Comparison of ENCODE assay signal across 8 cellular contexts in genomic region chr10:68599754-68600040, GRCh38. TPM values are rescaled to one million over a fixed set of nuclear protein-coding genes. Genes with fewer than 3 reads are reported as not detected.
DNase-seq lines count a peak whose midpoint lies in the region; ATAC-seq, FAIRE-seq and TF ChIP-seq lines count a peak whose summit lies in the region.

No MANE protein-coding gene starts in this region.

- H3K4me3 ChIP-seq in BLaER1 (no peak overlapping the region), Peyer's patch (peak overlapping the region in 3 of 4 donors; percentile 28 to 56 (median 53)), epithelial cell of esophagus (ENCODE audit: low read length) (peak overlapping the region; percentile 50), neuronal stem cell (ENCODE audit: low read length in 2 of 2) (peak overlapping the region in 1 of 2 donors; percentile 35)

- H2BK15ac ChIP-seq in neuronal stem cell (ENCODE audit: low read length), result no peak overlapping the region

- FAIRE-seq in RCC 7860 (lab: Jason Lieb, UNC), result no peak

- TF ChIP-seq CTCF in Peyer's patch (IDR thresholded peaks at IDR 0.05), result no peak
- no peak for TF ChIP-seq CTCF in epithelial cell of esophagus (IDR thresholded peaks at IDR 0.05; ENCODE audit: insufficient read depth, low read depth, low read length, missing control alignments)

- no peak overlapping the region for H2BK5ac ChIP-seq in neuronal stem cell (ENCODE audit: low read length)

- no peak overlapping the region for H2BK12ac ChIP-seq in neuronal stem cell (ENCODE audit: low read length)

- no peaks in the 10 kb centered on the region for H3K9me3 ChIP-seq in BLaER1
- no peaks in the 10 kb centered on the region for H3K9me3 ChIP-seq in Peyer's patch
- no peaks in the 10 kb centered on the region for H3K9me3 ChIP-seq in neuronal stem cell (replicated peaks in 1 of 2; ENCODE audit: control insufficient read depth in 2 of 2, insufficient read depth in 1 of 2, low read depth in 1 of 2, low read length in 2 of 2)

- H3K4me2 ChIP-seq in BLaER1, result peak overlapping the region; percentile 85
- peak overlapping the region; percentile 52 for H3K4me2 ChIP-seq in neuronal stem cell (ENCODE audit: insufficient read depth, low read length, poor library complexity, severe bottlenecking)

- no peak overlapping the region for H3K4ac ChIP-seq in neuronal stem cell (ENCODE audit: low read length)

- H3K27ac ChIP-seq in BLaER1 (no peak overlapping the region), Peyer's patch (peak overlapping the region in 2 of 4 donors; percentile 18 to 68), neuronal stem cell (replicated peaks; ENCODE audit: low read length) (peak overlapping the region; percentile 44)

- H4K20me1 ChIP-seq in BLaER1, result no peaks in the 10 kb centered on the region

- H4K91ac ChIP-seq in neuronal stem cell (ENCODE audit: low read depth, low read length, poor library complexity), result no peak overlapping the region

- no peak overlapping the region for H2AK5ac ChIP-seq in neuronal stem cell (ENCODE audit: low read depth, low read length)

- no peak overlapping the region for H3K23ac ChIP-seq in neuronal stem cell (ENCODE audit: low read depth, low read length, poor library complexity)

- no peak for TF ChIP-seq POLR2A in Peyer's patch (IDR thresholded peaks at IDR 0.05)

- H3K4me1 ChIP-seq in BLaER1 (peaks cover 18% of the 10 kb centered on the region), Peyer's patch (peaks cover 0 to 24% (median 0%) of the 10 kb centered on the region in 4 donors), neuronal stem cell (ENCODE audit: control insufficient read depth in 2 of 2, insufficient read depth in 1 of 2, low read depth in 1 of 2, low read length in 2 of 2) (peaks cover 19 to 23% of the 10 kb centered on the region in 2 donors)

- H3K79me1 ChIP-seq in neuronal stem cell (ENCODE audit: low read depth, low read length), result peaks cover 4% of the 10 kb centered on the region

- WGBS in neuronal stem cell (ENCODE audit: extremely low coverage in 2 of 2, insufficient read length in 2 of 2, insufficient replicate concordance in 1 of 2), 2 donors, result no CpG with 5 or more reads among the region's 3 CpGs

- peak overlapping the region; percentile 77 for H2AFZ ChIP-seq in neuronal stem cell (ENCODE audit: low read length)

- H3K18ac ChIP-seq in neuronal stem cell (ENCODE audit: low read length), result peak overlapping the region; percentile 67

- no peak for ATAC-seq in GM18498 (IDR thresholded peaks at IDR 0.05; ENCODE audit: unreplicated experiment)

- H3K14ac ChIP-seq in neuronal stem cell (ENCODE audit: low read length), result peak overlapping the region; percentile 32

- H3K36me3 ChIP-seq in BLaER1 (no peaks in the 10 kb centered on the region), Peyer's patch (no peaks in the 10 kb centered on the region), neuronal stem cell (replicated peaks in 1 of 2; ENCODE audit: control insufficient read depth in 2 of 2, insufficient read depth in 2 of 2, low read length in 2 of 2) (peaks cover 4 to 48% of the 10 kb centered on the region in 2 donors)

- DNase-seq in Peyer's patch, result no peak
- no peak for DNase-seq in epithelial cell of esophagus (ENCODE audit: low read depth)
- no peak for DNase-seq in neuronal stem cell (ENCODE audit: low spot score)
- DNase-seq in RCC 7860 (ENCODE audit: low spot score), result no peak
- no peak for DNase-seq in GOT3 (lab: John Stamatoyannopoulos, UW)
- no peak for DNase-seq in NCI-H2196 (lab: John Stamatoyannopoulos, UW; ENCODE audit: unreplicated experiment)

- 0 out of 2 replicates have a peak, but pooled peaks cover 4% of the 10 kb centered on the region for H3K27me3 ChIP-seq in BLaER1
- H3K27me3 ChIP-seq in Peyer's patch, result no peaks in the 10 kb centered on the region
- no peaks in the 10 kb centered on the region for H3K27me3 ChIP-seq in neuronal stem cell (ENCODE audit: control insufficient read depth in 3 of 3, insufficient read depth in 3 of 3, low read depth in 1 of 3, low read length in 3 of 3)

- no peak overlapping the region for H4K8ac ChIP-seq in neuronal stem cell (ENCODE audit: low read depth, low read length)

- H3K9ac ChIP-seq in BLaER1 (no peak overlapping the region), neuronal stem cell (ENCODE audit: low read depth, low read length, poor library complexity) (no peak overlapping the region)

- no peak overlapping the region for H2BK120ac ChIP-seq in neuronal stem cell (ENCODE audit: low read depth, low read length)

RNA-seq across cellular contexts. Expression of gene TET1, which starts 39.6 kb away (rescaled TPM):
- 1 to 10 TPM; 1.1 to 3.3 (median 1.4) TPM for total RNA-seq in Peyer's patch
- polyA plus RNA-seq in neuronal stem cell (2013, experiment 1 of 2), result 17.2 TPM
- 17.2 TPM for polyA plus RNA-seq in neuronal stem cell (2013, experiment 2 of 2)
